In genomic region chr9:117775576-117775975, GRCh38 we compare ENCODE assay signal across 27 cellular contexts.
"Had no signal": no experiment of that assay in that cellular context is flagged by ENCODE, and none has a peak within 500 bp of the region (broad histone marks: within the 10 kb centered on the region; RNA-seq: fewer than 3 reads in every experiment).

No MANE protein-coding gene starts in this region.

- H3K9me3 Mint-ChIP-seq: activated CD4-positive, alpha-beta T cell treated with anti-CD3 and anti-CD28 coated beads, Interleukin-2, amount 10 ng/mL, durations not matched to agents 24 days and 14 days; activated CD8-positive, alpha-beta T cell treated with anti-CD3 and anti-CD28 coated beads for 36 hours; activated naive CD4-positive, alpha-beta T cell treated with anti-CD3 and anti-CD28 coated beads, Interleukin-2, amount 10 ng/mL, durations not matched to agents 7 days and 5 days; activated naive CD8-positive, alpha-beta T cell treated with anti-CD3 and anti-CD28 coated beads, Interleukin-2, amount 50 U/mL, for 24 hours; activated T-cell treated with anti-CD3 and anti-CD28 coated beads, Interleukin-2, amount 50 U/mL, for 4 hours had no signal

- DNase-seq: activated CD4-positive, alpha-beta T cell treated with anti-CD3 and anti-CD28 coated beads, Interleukin-2, amount 10 ng/mL, durations not matched to agents 24 days and 14 days; activated CD4-positive, alpha-beta T cell treated with anti-CD3 and anti-CD28 coated beads, Interleukin-2, amount 50 U/mL, for 4 hours; activated CD8-positive, alpha-beta T cell treated with anti-CD3 and anti-CD28 coated beads for 36 hours; activated effector memory CD4-positive, alpha-beta T cell treated with Interleukin-2 at 50 U/mL for 16 hours; activated naive CD4-positive, alpha-beta T cell treated with anti-CD3 and anti-CD28 coated beads, Interleukin-2, amount 10 ng/mL, durations not matched to agents 7 days and 5 days; activated naive CD8-positive, alpha-beta T cell treated with anti-CD3 and anti-CD28 coated beads, Interleukin-2, amount 50 U/mL, for 24 hours; activated T-cell treated with anti-CD3 and anti-CD28 coated beads, Interleukin-2, amount 50 U/mL, for 4 hours; Kasumi-1; MM.1S; MV-4-11; NCI-H1092; NCI-H1417; NCI-H146; NCI-H187; NCI-H2029 treated with DMSO at 0.1 percent for 48 hours; NCI-H2107; NCI-H2171; NCI-H510A; NCI-H526; NCI-H748 treated with DMSO at 0.1 percent for 48 hours; NK-92 treated with Interleukin-12 subunit alpha and Interleukin-12 subunit beta, amount 100 ng/mL, for 24 hours; OCI-M1; Right ventricle myocardium superior had no signal

- H3K27ac ChIP-seq: SK-N-MC had no signal

- ATAC-seq: activated CD8-positive, alpha-beta T cell treated with anti-CD3 and anti-CD28 coated beads for 36 hours; activated naive CD8-positive, alpha-beta T cell treated with anti-CD3 and anti-CD28 coated beads, Interleukin-2, amount 50 U/mL, for 24 hours; activated T-cell treated with anti-CD3 and anti-CD28 coated beads, Interleukin-2, amount 50 U/mL, for 4 hours; K562 had no signal

- H3K4me3 Mint-ChIP-seq: activated CD4-positive, alpha-beta T cell treated with anti-CD3 and anti-CD28 coated beads, Interleukin-2, amount 10 ng/mL, durations not matched to agents 24 days and 14 days; activated CD8-positive, alpha-beta T cell treated with anti-CD3 and anti-CD28 coated beads for 36 hours; activated naive CD4-positive, alpha-beta T cell treated with anti-CD3 and anti-CD28 coated beads, Interleukin-2, amount 10 ng/mL, durations not matched to agents 7 days and 5 days; activated naive CD8-positive, alpha-beta T cell; activated naive CD8-positive, alpha-beta T cell treated with anti-CD3 and anti-CD28 coated beads, Interleukin-2, amount 50 U/mL, for 24 hours; activated T-cell treated with anti-CD3 and anti-CD28 coated beads, Interleukin-2, amount 50 U/mL, for 4 hours; brain had no signal

- H3K27ac Mint-ChIP-seq: activated CD4-positive, alpha-beta T cell treated with anti-CD3 and anti-CD28 coated beads, Interleukin-2, amount 10 ng/mL, durations not matched to agents 24 days and 14 days; activated CD8-positive, alpha-beta T cell treated with anti-CD3 and anti-CD28 coated beads for 36 hours; activated naive CD4-positive, alpha-beta T cell treated with anti-CD3 and anti-CD28 coated beads, Interleukin-2, amount 10 ng/mL, durations not matched to agents 7 days and 5 days; activated naive CD8-positive, alpha-beta T cell; activated naive CD8-positive, alpha-beta T cell treated with anti-CD3 and anti-CD28 coated beads, Interleukin-2, amount 50 U/mL, for 24 hours; brain had no signal

- H3K36me3 Mint-ChIP-seq: activated naive CD4-positive, alpha-beta T cell treated with anti-CD3 and anti-CD28 coated beads, Interleukin-2, amount 10 ng/mL, durations not matched to agents 7 days and 5 days; activated naive CD8-positive, alpha-beta T cell; brain had no signal

- H3K4me3 ChIP-seq: K562, SK-N-MC had no signal
